8 cellular contexts compared by ENCODE assay signal in genomic region chr2:109213646-109214417, GRCh38.
DNase-seq lines count a peak whose midpoint lies in the region; TF ChIP-seq lines count a peak whose summit lies in the region.

No MANE protein-coding gene starts in this region.

- no peak for TF ChIP-seq CTCF in HFF-Myc (IDR thresholded peaks at IDR 0.05; ENCODE audit: low read depth, low read length, missing control alignments)
- TF ChIP-seq CTCF in foreskin fibroblast (IDR thresholded peaks at IDR 0.05; ENCODE audit: low read depth, low read length): no peak

- DNase-seq in GF-D8 (lab: John Stamatoyannopoulos, UW): peak; percentile 97
- peak; percentile 62 for DNase-seq in HFF-Myc (ENCODE audit: extremely low read depth, low read depth)
- DNase-seq in MV-4-11 (lab: John Stamatoyannopoulos, UW): peak; percentile 97
- peak; percentile 54 to 57 (median 55) for DNase-seq in activated CD8-positive, alpha-beta memory T cell treated with anti-CD3 and anti-CD28 coated beads for 48 hours (ENCODE audit: low read depth in 2 of 3, low spot score in 2 of 3)
- DNase-seq in foreskin fibroblast: peak; percentile 75 to 78
- peak; percentile 69 for DNase-seq in stimulated activated CD4-positive, alpha-beta T cell treated with anti-CD3 and anti-CD28 coated beads, Interleukin-1b, Interleukin-23, amount 100 ng/mL, for 48 hours
- no peak for DNase-seq in NCI-H1092 treated with DMSO at 0.1 percent for 48 hours (lab: John Stamatoyannopoulos, UW)
- DNase-seq in NCI-H187 treated with DMSO at 0.1 percent for 48 hours (lab: John Stamatoyannopoulos, UW): no peak

- H3K4me3 ChIP-seq in HFF-Myc (replicated peaks; ENCODE audit: low read depth, low read length) (no peak overlapping the region), foreskin fibroblast (ENCODE audit: low read depth in 1 of 2, low read length in 2 of 2) (no peak overlapping the region)

Comparison
In these comparisons a context has a peak if more than half of its experiments do, and no peak if none do; other contexts are left out.
1. DNase-seq: peak in GF-D8 (single experiment), HFF-Myc (single experiment), MV-4-11 (single experiment), activated CD8-positive, alpha-beta memory T cell treated with anti-CD3 and anti-CD28 coated beads for 48 hours (3 of 3), foreskin fibroblast (2 of 2) and stimulated activated CD4-positive, alpha-beta T cell treated with anti-CD3 and anti-CD28 coated beads, Interleukin-1b, Interleukin-23, amount 100 ng/mL, for 48 hours (single experiment); none in NCI-H1092 treated with DMSO at 0.1 percent for 48 hours (single experiment) and NCI-H187 treated with DMSO at 0.1 percent for 48 hours (single experiment).